ENCODE assay signal across 27 cellular contexts in the genomic region with DNA sequence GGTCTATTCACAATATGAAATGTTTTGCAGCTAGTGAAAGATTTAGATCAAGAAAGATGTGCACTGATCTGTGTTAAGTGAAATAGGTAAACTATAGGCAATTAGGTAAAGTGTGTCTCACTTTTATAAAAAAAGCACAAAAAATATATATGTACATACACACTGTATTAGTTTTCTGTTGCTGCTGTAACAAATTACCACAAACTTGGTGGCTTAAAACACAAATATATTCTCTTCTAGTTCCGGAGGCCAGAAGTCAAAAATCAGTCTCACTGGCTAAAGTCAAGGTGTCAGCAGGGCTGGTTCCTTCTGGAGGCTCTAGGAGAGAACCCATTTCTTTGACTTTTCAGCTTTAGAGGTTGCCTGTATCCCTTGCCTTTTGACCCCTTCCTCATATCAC.
"Had no signal": no experiment of that assay in that cellular context is flagged by ENCODE, and none has a peak within 500 bp of the region (broad histone marks: within the 10 kb centered on the region; RNA-seq: fewer than 3 reads in every experiment).

No MANE protein-coding gene starts in this region.

- H3K4me1 ChIP-seq: pancreas, uterus had no signal

- H3K27ac ChIP-seq: lower lobe of right lung, pancreas, prostate gland, sigmoid colon, tibial nerve, uterus had no signal

- DNase-seq: hippocampal formation; kidney glomerular epithelial cell; left cardiac atrium; left ventricle myocardium superior; lower lobe of right lung; mammary epithelial cell; mesenchymal stem cell; naive thymus-derived CD8-positive, alpha-beta T cell; nucleus accumbens; pancreas; retina; right cardiac atrium; spleen; stimulated activated CD4-positive, alpha-beta T cell treated with anti-CD3 and anti-CD28 coated beads, Interleukin-2, amount 100 ng/mL, for 48 hours; stimulated activated CD4-positive, alpha-beta T cell treated with anti-CD3 and anti-CD28 coated beads, Interleukin-4, amount 100 ng/mL, for 4 hours; stimulated activated CD8-positive, alpha-beta memory T cell treated with anti-CD3 and anti-CD28 coated beads, Interleukin-4, amount 100 ng/mL, for 48 hours; stimulated activated naive CD4-positive, alpha-beta T cell treated with Interleukin-2 at 50 U/mL for 16 hours; stimulated activated naive CD8-positive, alpha-beta T cell treated with anti-CD3 and anti-CD28 coated beads, Interleukin-15, amount 100 ng/mL, for 72 hours; substantia nigra; uterus had no signal

- H3K4me3 Mint-ChIP-seq: naive thymus-derived CD8-positive, alpha-beta T cell; nephron; neural crest cell; stimulated activated memory B cell treated with anti-CD40 and anti-IgM and Interleukin-4, amounts not matched to agents 10 μg/mL and 1 μg/mL and 100 μg/mL, for 72 hours; stimulated activated naive CD8-positive, alpha-beta T cell treated with anti-CD3 and anti-CD28 coated beads, Interleukin-15, amount 100 ng/mL, for 72 hours; type B pancreatic cell had no signal

- ATAC-seq: lower lobe of right lung; naive thymus-derived CD8-positive, alpha-beta T cell; right cardiac atrium; stimulated activated memory B cell treated with anti-CD40 and anti-IgM and Interleukin-4, amounts not matched to agents 10 μg/mL and 1 μg/mL and 100 μg/mL, for 72 hours; stimulated activated naive CD8-positive, alpha-beta T cell treated with anti-CD3 and anti-CD28 coated beads, Interleukin-15, amount 100 ng/mL, for 72 hours had no signal

- H3K9me3 ChIP-seq: lower lobe of right lung, pancreas, prostate gland, sigmoid colon, spleen, tibial nerve, uterus had no signal

- H3K36me3 ChIP-seq: prostate gland, uterus had no signal

- H3K4me3 ChIP-seq: lower lobe of right lung, pancreas, prostate gland, sigmoid colon, spleen, tibial nerve, uterus had no signal

- H3K9me3 Mint-ChIP-seq: naive thymus-derived CD8-positive, alpha-beta T cell; nephron; neural crest cell; stimulated activated naive CD8-positive, alpha-beta T cell treated with anti-CD3 and anti-CD28 coated beads, Interleukin-15, amount 100 ng/mL, for 72 hours; type B pancreatic cell had no signal

- H3K27me3 Mint-ChIP-seq: naive thymus-derived CD8-positive, alpha-beta T cell; stimulated activated memory B cell treated with anti-CD40 and anti-IgM and Interleukin-4, amounts not matched to agents 10 μg/mL and 1 μg/mL and 100 μg/mL, for 72 hours; stimulated activated naive CD8-positive, alpha-beta T cell treated with anti-CD3 and anti-CD28 coated beads, Interleukin-15, amount 100 ng/mL, for 72 hours; type B pancreatic cell had no signal

- H3K27ac Mint-ChIP-seq: nephron; stimulated activated memory B cell treated with anti-CD40 and anti-IgM and Interleukin-4, amounts not matched to agents 10 μg/mL and 1 μg/mL and 100 μg/mL, for 72 hours; stimulated activated naive CD8-positive, alpha-beta T cell treated with anti-CD3 and anti-CD28 coated beads, Interleukin-15, amount 100 ng/mL, for 72 hours; type B pancreatic cell had no signal

- H3K27me3 ChIP-seq: pancreas, sigmoid colon, spleen, tibial nerve, uterus had no signal
